In genomic region chrX:24498975-24499374, GRCh38 we compare ENCODE assay signal across 9 cellular contexts. TPM values are rescaled to one million over a fixed set of nuclear protein-coding genes. Genes with fewer than 3 reads are reported as not detected.
A peak's percentile ranks its signal among the peaks of the same experiment; 100 is the strongest.
DNase-seq lines count a peak whose midpoint lies in the region; ATAC-seq, FAIRE-seq and TF ChIP-seq lines count a peak whose summit lies in the region.
"Had no signal": no experiment of that assay in that cellular context is flagged by ENCODE, and none has a peak within 500 bp of the region (broad histone marks: within the 10 kb centered on the region; RNA-seq: fewer than 3 reads in every experiment).

No MANE protein-coding gene starts in this region.

- H3K27ac ChIP-seq in HepG2 (ENCODE audit: extremely low read length, insufficient read depth, low read length), result no peak overlapping the region

- H3K27me3 ChIP-seq in adipocyte (replicated peaks; ENCODE audit: control insufficient read depth, insufficient read depth, low read length) (peaks cover 7% of the 10 kb centered on the region), HepG2 (ENCODE audit: control insufficient read depth in 1 of 2, insufficient read depth in 2 of 2, low read length in 2 of 2) (no peaks in the 10 kb centered on the region)

- H3K4me3 ChIP-seq in adipocyte (ENCODE audit: low read length) (no peak overlapping the region), HepG2 (replicated peaks in 1 of 3; ENCODE audit: insufficient read depth in 1 of 3, low read depth in 2 of 3, low read length in 3 of 3) (no peak overlapping the region)

- H3K27ac Mint-ChIP-seq in activated T-cell treated with anti-CD3 and anti-CD28 coated beads, Interleukin-2, amount 50 U/mL, for 72 hours, result peak overlapping the region; percentile 60
- H3K27ac Mint-ChIP-seq: dendritic cell treated with granulocyte-macrophage colony-stimulating factor and Interleukin-4, amounts not matched to agents 40 ng/mL and 50 ng/mL, for 4 days had no signal

- no peak overlapping the region for H2AFZ ChIP-seq in HepG2 (ENCODE audit: low read length)

- no peaks in the 10 kb centered on the region for H4K20me1 ChIP-seq in HepG2 (ENCODE audit: insufficient read depth, low read length)

- no peak overlapping the region for H3K9ac ChIP-seq in adipocyte (ENCODE audit: low read length)
- H3K9ac ChIP-seq in HepG2 (ENCODE audit: insufficient read depth, low read depth, low read length), result no peak overlapping the region

- H3K4me2 ChIP-seq in HepG2 (ENCODE audit: low read depth, low read length), result no peak overlapping the region

- H3K9me3 Mint-ChIP-seq in activated T-cell treated with anti-CD3 and anti-CD28 coated beads, Interleukin-2, amount 50 U/mL, for 72 hours, result no peaks in the 10 kb centered on the region
- H3K9me3 Mint-ChIP-seq: dendritic cell treated with granulocyte-macrophage colony-stimulating factor and Interleukin-4, amounts not matched to agents 40 ng/mL and 50 ng/mL, for 4 days had no signal

- intact Hi-C loops in HepG2 (cut with micrococcal nuclease; ENCODE audit: unreplicated experiment), result loop anchor here (1.0 to 2.0 kb wide), 2 partner anchors 72 to 104 kb away; no protein-coding TSS in a partner anchor

- TF ChIP-seq EP300 in HepG2 (IDR thresholded peaks at IDR 0.05; ENCODE audit: low read depth in 2 of 2, low read length in 2 of 2), result no peak
- TF ChIP-seq EP300 in HepG2 (CRISPR knock-in tag; IDR thresholded peaks at IDR 0.05; ENCODE audit: borderline replicate concordance), result no peak

- H3K79me2 ChIP-seq in HepG2 (ENCODE audit: insufficient read depth, low read length), result no peaks in the 10 kb centered on the region

- H3K4me3 Mint-ChIP-seq in activated T-cell treated with anti-CD3 and anti-CD28 coated beads, Interleukin-2, amount 50 U/mL, for 72 hours, result peak overlapping the region in 1 of 2 donors; percentile 25
- H3K4me3 Mint-ChIP-seq: dendritic cell treated with granulocyte-macrophage colony-stimulating factor and Interleukin-4, amounts not matched to agents 40 ng/mL and 50 ng/mL, for 4 days had no signal

- H3K36me3 ChIP-seq in adipocyte (ENCODE audit: control insufficient read depth, insufficient read depth, low read length, severe bottlenecking) (no peaks in the 10 kb centered on the region), HepG2 (replicated peaks in 1 of 2; ENCODE audit: control insufficient read depth in 1 of 2, insufficient read depth in 2 of 2, low read length in 2 of 2) (no peaks in the 10 kb centered on the region; a peak in 1 of 5 replicates)

- POLR2A ChIA-PET in HepG2 (lab: Yijun Ruan, JAX), result no interaction called here

- FAIRE-seq in HepG2 (lab: Jason Lieb, UNC), result peak; percentile 51

- 52% methylated on average over 2 of the region's 2 CpGs for WGBS in HepG2 (ENCODE audit: low lambda C conversion rate)

- DNase-seq in activated T-cell treated with anti-CD3 and anti-CD28 coated beads, Interleukin-2, amount 50 U/mL, for 72 hours, result no peak
- no peak for DNase-seq in activated T-cell treated with anti-CD3 and anti-CD28 coated beads, Interleukin-2, amount 50 U/mL, for 48 hours
- DNase-seq in HPDE6-E6E7 (ENCODE audit: extremely low spot score) (peak; percentile 46), adipocyte (ENCODE audit: low read depth) (peak; percentile 54), HepG2 (ENCODE audit: low spot score) (no peak), COLO668 (lab: John Stamatoyannopoulos, UW; ENCODE audit: unreplicated experiment) (no peak), DMS79 (lab: John Stamatoyannopoulos, UW) (no peak)

- no TSS peak for BruUV-seq in HepG2 (replicated peaks; lab: Mats Ljungman, UMichigan)

- H3K9me3 ChIP-seq in adipocyte (ENCODE audit: control insufficient read depth, low read length), result no peaks in the 10 kb centered on the region
- H3K9me3 ChIP-seq in HepG2 (ENCODE audit: low read length), result no peaks in the 10 kb centered on the region

- no peaks in the 10 kb centered on the region for H3K36me3 Mint-ChIP-seq in activated T-cell treated with anti-CD3 and anti-CD28 coated beads, Interleukin-2, amount 50 U/mL, for 72 hours (ENCODE audit: insufficient read depth in 2 of 2)

- peak; percentile 55 to 72 for ATAC-seq in activated T-cell treated with anti-CD3 and anti-CD28 coated beads, Interleukin-2, amount 50 U/mL, for 72 hours (replicated peaks in 1 of 2)
- ATAC-seq in HepG2 (no peak), HG03442 (IDR thresholded peaks at IDR 0.05; ENCODE audit: unreplicated experiment) (no peak)

- in situ Hi-C loops in HepG2 (cut with HindIII; ENCODE audit: extremely low pct_ligation_motif_present, low pct_unique_long_range_greater_than_20kb), result loop anchor here (10.0 kb wide), 1 partner anchor 104 kb away; no protein-coding TSS in a partner anchor

- TF ChIP-seq POLR2A in HepG2 (IDR thresholded peaks at IDR 0.05; ENCODE audit: insufficient read depth in 1 of 2, low read depth in 2 of 2, low read length in 2 of 2), result no peak

- no peak for TF ChIP-seq CTCF in HepG2 (CRISPR knock-in tag; IDR thresholded peaks at IDR 0.05)

- H3K27me3 Mint-ChIP-seq in activated T-cell treated with anti-CD3 and anti-CD28 coated beads, Interleukin-2, amount 50 U/mL, for 72 hours (ENCODE audit: low read depth), result no peaks in the 10 kb centered on the region
- H3K27me3 Mint-ChIP-seq: dendritic cell treated with granulocyte-macrophage colony-stimulating factor and Interleukin-4, amounts not matched to agents 40 ng/mL and 50 ng/mL, for 4 days had no signal

- CTCF ChIA-PET in HepG2 (lab: Yijun Ruan, JAX; ENCODE audit: low intra/inter-chr PET ratio, low total read pairs), result interaction anchor here (1.4 to 2.6 kb wide), 2 partner anchors 102 to 128 kb away, joined by 5 to 37 read pairs; no protein-coding TSS in a partner anchor

- no peak for TF ChIP-seq RAD21 in HepG2 (CRISPR knock-in tag; IDR thresholded peaks at IDR 0.05)

- H3K4me1 ChIP-seq in adipocyte (ENCODE audit: control insufficient read depth, insufficient read depth, low read length), result peaks cover 1% of the 10 kb centered on the region
- H3K4me1 ChIP-seq in HepG2 (ENCODE audit: insufficient read depth, low read length), result peaks cover 16% of the 10 kb centered on the region

- peaks cover 23% of the 10 kb centered on the region for H3K4me1 Mint-ChIP-seq in activated T-cell treated with anti-CD3 and anti-CD28 coated beads, Interleukin-2, amount 50 U/mL, for 72 hours (ENCODE audit: low read depth)

TF ChIP-seq in HepG2, 621 proteins besides CTCF, POLR2A, EP300 and RAD21 (continues in another document):
- TF ChIP-seq FIP1L1 (IDR thresholded peaks at IDR 0.05; ENCODE audit: borderline replicate concordance, insufficient read depth, low read depth, low read length) (no peak), STAG1 (CRISPR knock-in tag; IDR thresholded peaks at IDR 0.05) (peak; percentile 35), ZNF484 (CRISPR knock-in tag; IDR thresholded peaks at IDR 0.05; ENCODE audit: borderline replicate concordance, low read depth) (no peak), FOXP4 (CRISPR knock-in tag; IDR thresholded peaks at IDR 0.05) (no peak), SMC3 (IDR thresholded peaks at IDR 0.05; ENCODE audit: low read length) (peak; percentile 32; the same call in 1 of the 2 replicates)

RNA-seq across cellular contexts. Expression of gene PDK3, which starts 33.9 kb away (rescaled TPM):
- 10 to 100 TPM; 26.0 to 31.7 TPM for total RNA-seq in activated T-cell treated with anti-CD3 and anti-CD28 coated beads, Interleukin-2, amount 50 U/mL, for 72 hours
- 9.1 and 13.3 TPM in 2 replicates for total RNA-seq in HepG2 (2016; rRNA removed; fragmentation: Illumina TruSeq; extraction: Trizol)
- total RNA-seq in HepG2 (2016; cell fraction: cytosol; rRNA removed; fragmentation: Illumina TruSeq; extraction: Trizol; ENCODE audit: low read depth), result 3.8 and 5.6 TPM in 2 replicates
- 8.5 and 14.7 TPM in 2 replicates for total RNA-seq in HepG2 (2016; cell fraction: insoluble cytoplasmic fraction; rRNA removed; fragmentation: Illumina TruSeq; extraction: Trizol)
- 7.0 and 7.7 TPM in 2 replicates for total RNA-seq in HepG2 (2016; cell fraction: membrane; rRNA removed; fragmentation: Illumina TruSeq; extraction: Trizol)
- total RNA-seq in HepG2 (2016; cell fraction: nucleus; rRNA removed; fragmentation: Illumina TruSeq; extraction: Trizol), result 6.3 and 7.8 TPM in 2 replicates
- polyA plus RNA-seq in HepG2 (2011; rRNA removed), result 7.3 and 10.5 TPM in 2 replicates
- polyA plus RNA-seq in HepG2 (2011; cell fraction: cytosol; rRNA removed), result 6.6 and 7.1 TPM in 2 replicates
- 5.0 and 5.2 TPM in 2 replicates for polyA plus RNA-seq in HepG2 (2011; cell fraction: nucleus; rRNA removed)
- polyA plus RNA-seq in HepG2 (2012), result 2.9 and 5.4 TPM in 2 replicates
- 3.3 and 3.6 TPM in 2 replicates for polyA plus RNA-seq in HepG2 (2016; cell fraction: cytosol; fragmentation: Illumina TruSeq; extraction: Trizol; ENCODE audit: low read depth)
- polyA plus RNA-seq in HepG2 (2016; cell fraction: insoluble cytoplasmic fraction; fragmentation: Illumina TruSeq; extraction: Trizol; ENCODE audit: low read depth), result 10.0 and 10.1 TPM in 2 replicates
- polyA plus RNA-seq in HepG2 (2016; cell fraction: membrane; fragmentation: Illumina TruSeq; extraction: Trizol; ENCODE audit: low read depth), result 5.3 and 5.7 TPM in 2 replicates
- 3.5 and 5.6 TPM in 2 replicates for polyA plus RNA-seq in HepG2 (2016; cell fraction: nucleus; fragmentation: Illumina TruSeq; extraction: Trizol; ENCODE audit: insufficient read depth, low read depth)
- polyA minus RNA-seq in HepG2 (2011; rRNA and poly(A)+ RNA removed; ENCODE audit: low replicate concordance), result 10.5 and 17.1 TPM in 2 replicates
- polyA minus RNA-seq in HepG2 (2011; cell fraction: cytosol; rRNA and poly(A)+ RNA removed), result 11.8 and 13.5 TPM in 2 replicates
- polyA minus RNA-seq in HepG2 (2011; cell fraction: nucleus; rRNA and poly(A)+ RNA removed), result 15.2 and 15.5 TPM in 2 replicates

Comparison
In these comparisons a context has a peak if more than half of its experiments do, and no peak if none do; other contexts are left out.
1. ATAC-seq: peak in activated T-cell treated with anti-CD3 and anti-CD28 coated beads, Interleukin-2, amount 50 U/mL, for 72 hours (2 of 2); none in HepG2 (single experiment) and HG03442 (single experiment).
2. DNase-seq: peak in HPDE6-E6E7 (single experiment) and adipocyte (single experiment); none in activated T-cell treated with anti-CD3 and anti-CD28 coated beads, Interleukin-2, amount 50 U/mL, for 72 hours (0 of 2), activated T-cell treated with anti-CD3 and anti-CD28 coated beads, Interleukin-2, amount 50 U/mL, for 48 hours (0 of 2), HepG2 (single experiment), COLO668 (single experiment) and DMS79 (single experiment).